ENCODE assay signal across 8 cellular contexts in genomic region chr1:201346337-201346939, GRCh38. TPM values are rescaled to one million over a fixed set of nuclear protein-coding genes. Genes with fewer than 3 reads are reported as not detected.
DNase-seq lines count a peak whose midpoint lies in the region; ATAC-seq, FAIRE-seq and TF ChIP-seq lines count a peak whose summit lies in the region.

No MANE protein-coding gene starts in this region.

- H2AFZ ChIP-seq in KMS-11 (ENCODE audit: low read depth): no peak overlapping the region

- H4K20me1 ChIP-seq in KMS-11 (ENCODE audit: insufficient read depth): no peaks in the 10 kb centered on the region

- ATAC-seq in GM18907 (IDR thresholded peaks at IDR 0.05; ENCODE audit: unreplicated experiment): no peak

- no peak overlapping the region for H3K9ac ChIP-seq in KMS-11

- FAIRE-seq in GM12891 (lab: Jason Lieb, UNC): no peak

- TF ChIP-seq CTCF in KMS-11 (conservative IDR thresholded peaks at IDR 0.05; ENCODE audit: low read depth, low read length) (peak; percentile 90), WI38 (IDR thresholded peaks at IDR 0.05; ENCODE audit: low read depth, low read length) (peak; percentile 75), left ventricle myocardium inferior (IDR thresholded peaks at IDR 0.05; ENCODE audit: borderline replicate concordance) (peak; percentile 71)

- peak; percentile 62 for DNase-seq in EL
- DNase-seq in left ventricle myocardium inferior: no peak
- peak; percentile 40 for DNase-seq in superior temporal gyrus (ENCODE audit: extremely low spot score)
- no peak for DNase-seq in activated effector memory CD4-positive, alpha-beta T cell treated with anti-CD3 and anti-CD28 coated beads, Interleukin-2, amount 50 U/mL, for 16 hours
- DNase-seq in GM12891 (ENCODE audit: insufficient read length, low spot score): no peak

- H3K27ac ChIP-seq in KMS-11 (no peak overlapping the region), left ventricle myocardium inferior (replicated peaks) (no peak overlapping the region)

- H3K4me3 ChIP-seq in KMS-11 (IDR thresholded peaks at IDR 0.05; ENCODE audit: insufficient read depth, low read depth, low read length) (no peak overlapping the region), WI38 (ENCODE audit: low read depth, low read length) (no peak overlapping the region), left ventricle myocardium inferior (no peak overlapping the region)

- peaks cover 6% of the 10 kb centered on the region for H3K4me1 ChIP-seq in KMS-11 (ENCODE audit: low read depth, poor library complexity, severe bottlenecking)
- peaks cover 13% of the 10 kb centered on the region for H3K4me1 ChIP-seq in left ventricle myocardium inferior

- H3K79me2 ChIP-seq in KMS-11 (ENCODE audit: insufficient read depth, low read depth): no peaks in the 10 kb centered on the region

- H3K36me3 ChIP-seq in KMS-11 (ENCODE audit: insufficient read depth): no peaks in the 10 kb centered on the region
- H3K36me3 ChIP-seq in left ventricle myocardium inferior: no peaks in the 10 kb centered on the region

- no peak for TF ChIP-seq POLR2A in GM12891 (IDR thresholded peaks at IDR 0.05; ENCODE audit: low read depth, low read length)

- peaks cover 9% of the 10 kb centered on the region for H3K9me3 ChIP-seq in left ventricle myocardium inferior (replicated peaks)

- no peak overlapping the region for H3K4me2 ChIP-seq in KMS-11

- intact Hi-C loops in left ventricle myocardium inferior (cut with micrococcal nuclease): loop anchor here (10.0 kb wide), 1 partner anchor 92 kb away; no protein-coding TSS in a partner anchor

- H3K27me3 ChIP-seq in KMS-11 (ENCODE audit: insufficient read depth, low read depth): no peaks in the 10 kb centered on the region; the same call in 1 of the 2 replicates
- peaks cover 7% of the 10 kb centered on the region for H3K27me3 ChIP-seq in left ventricle myocardium inferior (ENCODE audit: low read depth)

TF ChIP-seq in GM12891, 5 proteins besides CTCF, POLR2A, EP300 and RAD21:
- TF ChIP-seq PAX5 (IDR thresholded peaks at IDR 0.05; ENCODE audit: insufficient read depth, low read length, severe bottlenecking): no peak
- no peak for TF ChIP-seq POLR2AphosphoS5 (IDR thresholded peaks at IDR 0.05; ENCODE audit: low read depth, low read length)
- TF ChIP-seq SPI1 (IDR thresholded peaks at IDR 0.05; ENCODE audit: low read depth, low read length): no peak
- no peak for TF ChIP-seq POU2F2 (IDR thresholded peaks at IDR 0.05; ENCODE audit: low read depth, low read length)
- no peak for TF ChIP-seq TAF1 (IDR thresholded peaks at IDR 0.05; ENCODE audit: low read depth, low read length)

RNA-seq across cellular contexts. Expression of gene TNNT2, which starts 31.0 kb away (rescaled TPM):
- total RNA-seq in left ventricle myocardium inferior: 8,708 TPM
- 0.18 TPM for polyA plus RNA-seq in GM12891 (2012; ENCODE audit: low read depth, missing spikeins)

RNA-seq across cellular contexts. Expression of gene LAD1, which starts 52.7 kb away (rescaled TPM):
- total RNA-seq in left ventricle myocardium inferior: 2.0 TPM
- 0.30 TPM for polyA plus RNA-seq in GM12891 (2012; ENCODE audit: low read depth, missing spikeins)

Comparison
In these comparisons a context has a peak if more than half of its experiments do, and no peak if none do; other contexts are left out.
1. DNase-seq: peak in EL (single experiment) and superior temporal gyrus (single experiment); none in left ventricle myocardium inferior (single experiment), activated effector memory CD4-positive, alpha-beta T cell treated with anti-CD3 and anti-CD28 coated beads, Interleukin-2, amount 50 U/mL, for 16 hours (single experiment) and GM12891 (single experiment).
2. Peak in every context shown above with its lines, with median percentiles within 50 percentile points of each other: CTCF ChIP-seq.